2 cellular contexts compared by ENCODE assay signal in genomic region chr6:31927868-31928671, GRCh38.
TF ChIP-seq lines count a peak whose summit lies in the region.

No MANE protein-coding gene starts in this region.

TF ChIP-seq in IMR-90, 13 proteins besides CTCF, POLR2A, EP300 and RAD21:
- TF ChIP-seq CEBPB (IDR thresholded peaks at IDR 0.05; ENCODE audit: low read depth, low read length) (no peak), CHD1 (IDR thresholded peaks at IDR 0.05; ENCODE audit: low read depth, low read length) (no peak), MAZ (IDR thresholded peaks at IDR 0.05; ENCODE audit: borderline replicate concordance, low read depth, low read length) (no peak), MXI1 (IDR thresholded peaks at IDR 0.05; ENCODE audit: borderline replicate concordance, low read depth, low read length) (no peak), FOS (IDR thresholded peaks at IDR 0.05; ENCODE audit: low read depth, low read length) (no peak), ELK1 (IDR thresholded peaks at IDR 0.05; ENCODE audit: borderline replicate concordance, low read depth, low read length) (no peak), MAFK (IDR thresholded peaks at IDR 0.05; ENCODE audit: low read depth, low read length) (no peak)

TF ChIP-seq in GM12891, 5 proteins besides CTCF, POLR2A, EP300 and RAD21:
- TF ChIP-seq PAX5 (IDR thresholded peaks at IDR 0.05; ENCODE audit: insufficient read depth, low read length, severe bottlenecking) (no peak), SPI1 (IDR thresholded peaks at IDR 0.05; ENCODE audit: low read depth, low read length) (no peak), POU2F2 (IDR thresholded peaks at IDR 0.05; ENCODE audit: low read depth, low read length) (no peak), TAF1 (IDR thresholded peaks at IDR 0.05; ENCODE audit: low read depth, low read length) (no peak)
